ENCODE assay signal across 17 cellular contexts in the genomic region with DNA sequence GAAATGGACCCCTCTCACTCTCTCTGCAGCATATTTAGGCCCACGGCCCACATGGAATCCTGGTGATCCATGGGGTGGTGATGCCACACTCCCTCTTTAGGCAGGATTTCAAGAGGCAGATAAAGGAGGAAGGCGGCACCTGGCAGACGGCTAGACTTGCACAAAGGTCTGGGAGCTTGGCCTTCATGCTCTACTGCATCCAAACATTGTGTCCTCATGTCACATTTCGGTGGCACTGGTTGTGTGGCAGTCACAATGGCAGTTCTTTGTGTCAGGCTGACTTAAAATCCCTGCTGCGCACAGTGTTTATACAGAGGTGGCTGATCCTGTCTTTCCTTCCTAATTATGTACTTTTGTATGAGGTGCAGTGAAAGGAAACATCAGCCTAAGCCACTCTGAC.
"Had no signal": no experiment of that assay in that cellular context is flagged by ENCODE, and none has a peak within 500 bp of the region (broad histone marks: within the 10 kb centered on the region; RNA-seq: fewer than 3 reads in every experiment).

No MANE protein-coding gene starts in this region.

- H3K27me3 ChIP-seq: esophagus muscularis mucosa, hepatocyte, right atrium auricular region, transverse colon had no signal

- H3K4me3 ChIP-seq: coronary artery, esophagus muscularis mucosa, hepatocyte, left ventricle myocardium inferior, right atrium auricular region, transverse colon had no signal

- H3K27ac ChIP-seq: coronary artery, esophagus muscularis mucosa, hepatocyte, left ventricle myocardium inferior, right atrium auricular region, transverse colon had no signal

- H3K4me1 ChIP-seq: esophagus muscularis mucosa, left ventricle myocardium inferior, right atrium auricular region, transverse colon had no signal

- H3K27me3 Mint-ChIP-seq: activated naive CD8-positive, alpha-beta T cell treated with anti-CD3 and anti-CD28 coated beads for 36 hours; stimulated activated naive B cell treated with anti-CD40 and anti-IgM and Interleukin-4, amounts not matched to agents 10 μg/mL and 1 μg/mL and 100 μg/mL, for 72 hours had no signal

- H3K36me3 Mint-ChIP-seq: activated naive CD8-positive, alpha-beta T cell treated with anti-CD3 and anti-CD28 coated beads for 36 hours; brain; naive thymus-derived CD8-positive, alpha-beta T cell; stimulated activated naive B cell treated with anti-CD40 and anti-IgM and Interleukin-4, amounts not matched to agents 10 μg/mL and 1 μg/mL and 100 μg/mL, for 72 hours had no signal

- DNase-seq: activated CD4-positive, alpha-beta T cell treated with anti-CD3 and anti-CD28 coated beads, Interleukin-2, amount 50 U/mL, for 1 hour; activated CD8-positive, alpha-beta memory T cell treated with anti-CD3 and anti-CD28 coated beads for 24 hours; activated gamma-delta T cell treated with Interleukin-2 at 50 U/mL for 16 hours; activated naive CD8-positive, alpha-beta T cell treated with anti-CD3 and anti-CD28 coated beads for 36 hours; central memory CD4-positive, alpha-beta T cell; kidney; left ventricle myocardium inferior; naive thymus-derived CD8-positive, alpha-beta T cell; nucleus accumbens; stimulated activated CD4-positive, alpha-beta T cell treated with anti-CD3 and anti-CD28 coated beads, Interleukin-4, amount 100 ng/mL, for 1 hour; stimulated activated naive B cell treated with anti-CD40 and anti-IgM and Interleukin-4, amounts not matched to agents 10 μg/mL and 1 μg/mL and 100 μg/mL, for 72 hours; transverse colon had no signal

- H3K36me3 ChIP-seq: esophagus muscularis mucosa, left ventricle myocardium inferior, right atrium auricular region, transverse colon had no signal

- H3K27ac Mint-ChIP-seq: activated naive CD8-positive, alpha-beta T cell treated with anti-CD3 and anti-CD28 coated beads for 36 hours; naive thymus-derived CD8-positive, alpha-beta T cell; stimulated activated naive B cell treated with anti-CD40 and anti-IgM and Interleukin-4, amounts not matched to agents 10 μg/mL and 1 μg/mL and 100 μg/mL, for 72 hours had no signal

- H3K4me1 Mint-ChIP-seq: activated naive CD8-positive, alpha-beta T cell treated with anti-CD3 and anti-CD28 coated beads for 36 hours; naive thymus-derived CD8-positive, alpha-beta T cell; stimulated activated naive B cell treated with anti-CD40 and anti-IgM and Interleukin-4, amounts not matched to agents 10 μg/mL and 1 μg/mL and 100 μg/mL, for 72 hours had no signal

- H3K9me3 Mint-ChIP-seq: activated naive CD8-positive, alpha-beta T cell treated with anti-CD3 and anti-CD28 coated beads for 36 hours; stimulated activated naive B cell treated with anti-CD40 and anti-IgM and Interleukin-4, amounts not matched to agents 10 μg/mL and 1 μg/mL and 100 μg/mL, for 72 hours had no signal

- H3K9me3 ChIP-seq: esophagus muscularis mucosa, left ventricle myocardium inferior, right atrium auricular region, transverse colon had no signal

- ATAC-seq: naive thymus-derived CD8-positive, alpha-beta T cell; stimulated activated naive B cell treated with anti-CD40 and anti-IgM and Interleukin-4, amounts not matched to agents 10 μg/mL and 1 μg/mL and 100 μg/mL, for 72 hours had no signal

- H3K4me3 Mint-ChIP-seq: activated naive CD8-positive, alpha-beta T cell treated with anti-CD3 and anti-CD28 coated beads for 36 hours; brain; naive thymus-derived CD8-positive, alpha-beta T cell; stimulated activated naive B cell treated with anti-CD40 and anti-IgM and Interleukin-4, amounts not matched to agents 10 μg/mL and 1 μg/mL and 100 μg/mL, for 72 hours had no signal
